ENCODE assay signal across 1 cellular context in the genomic region with DNA sequence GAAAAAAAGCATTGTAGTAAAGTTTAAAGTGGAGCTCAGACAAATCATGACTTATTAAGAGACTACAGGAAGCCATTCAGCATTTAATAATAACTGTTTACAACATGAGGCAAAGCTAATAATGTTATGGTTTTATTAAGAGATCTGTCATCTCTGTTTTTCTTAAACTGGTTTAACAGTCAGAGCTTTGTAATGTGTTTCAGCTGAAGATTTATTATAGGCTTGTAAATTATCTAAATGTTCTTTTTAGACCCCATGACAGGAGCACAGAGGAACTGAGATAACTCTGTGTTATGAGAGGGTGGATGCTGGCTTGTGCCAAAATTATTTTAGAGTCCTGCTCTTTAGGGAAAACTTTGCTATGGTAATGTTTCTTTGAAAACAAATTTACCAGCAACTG.
A peak's percentile ranks its signal among the peaks of the same experiment; 100 is the strongest.
TF ChIP-seq lines count a peak whose summit lies in the region.

No MANE protein-coding gene starts in this region.

TF ChIP-seq in K562, 482 proteins besides CTCF, POLR2A, EP300 and RAD21 (continued from another document):
- TF ChIP-seq, protein P1, sequence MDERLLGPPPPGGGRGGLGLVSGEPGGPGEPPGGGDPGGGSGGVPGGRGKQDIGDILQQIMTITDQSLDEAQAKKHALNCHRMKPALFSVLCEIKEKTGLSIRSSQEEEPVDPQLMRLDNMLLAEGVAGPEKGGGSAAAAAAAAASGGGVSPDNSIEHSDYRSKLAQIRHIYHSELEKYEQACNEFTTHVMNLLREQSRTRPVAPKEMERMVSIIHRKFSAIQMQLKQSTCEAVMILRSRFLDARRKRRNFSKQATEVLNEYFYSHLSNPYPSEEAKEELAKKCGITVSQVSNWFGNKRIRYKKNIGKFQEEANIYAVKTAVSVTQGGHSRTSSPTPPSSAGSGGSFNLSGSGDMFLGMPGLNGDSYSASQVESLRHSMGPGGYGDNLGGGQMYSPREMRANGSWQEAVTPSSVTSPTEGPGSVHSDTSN (CRISPR knock-in tag; IDR thresholded peaks at IDR 0.05; ENCODE audit: low read depth): no peak
- TF ChIP-seq, protein P1 (tag; conservative IDR thresholded peaks at IDR 0.05; ENCODE audit: low read depth): peak; percentile 83
- no peak for TF ChIP-seq HEY1 (CRISPR knock-in tag; IDR thresholded peaks at IDR 0.05; ENCODE audit: borderline replicate concordance)
